ENCODE assay signal across 24 cellular contexts in the genomic region with DNA sequence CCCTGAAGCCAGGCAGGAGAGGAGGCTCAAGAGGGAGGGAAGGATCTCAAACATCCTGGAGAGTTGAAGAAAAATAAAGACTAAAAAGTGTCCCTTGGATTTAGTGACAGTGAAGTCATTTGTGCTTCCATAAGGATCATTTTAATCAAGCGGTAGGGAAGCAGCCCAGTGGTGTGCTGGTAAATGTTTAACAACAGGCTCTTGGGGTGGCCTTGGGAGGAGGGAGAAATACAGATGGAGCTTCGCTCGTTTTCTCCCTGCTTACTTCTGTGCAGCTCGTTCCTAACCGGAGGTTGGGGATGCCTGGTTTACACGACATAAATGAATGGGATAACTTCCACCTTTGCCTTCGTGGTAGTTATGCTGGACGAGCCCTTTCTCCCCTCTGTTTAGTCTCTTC.
"Had no signal": no experiment of that assay in that cellular context is flagged by ENCODE, and none has a peak within 500 bp of the region (broad histone marks: within the 10 kb centered on the region; RNA-seq: fewer than 3 reads in every experiment).

No MANE protein-coding gene starts in this region.

- H3K27ac ChIP-seq: breast epithelium, esophagus muscularis mucosa, heart right ventricle, lower lobe of right lung, skin epidermis, tibial artery, vagina, WERI-Rb-1 had no signal

- H3K9me3 ChIP-seq: breast epithelium, esophagus muscularis mucosa, gastroesophageal sphincter, heart right ventricle, lower lobe of right lung, tibial artery, vagina had no signal

- H3K27me3 ChIP-seq: breast epithelium, esophagus muscularis mucosa, gastroesophageal sphincter, heart right ventricle, tibial artery, vagina had no signal

- H3K36me3 Mint-ChIP-seq: activated CD4-positive, alpha-beta memory T cell treated with anti-CD3 and anti-CD28 coated beads for 36 hours; activated CD8-positive, alpha-beta memory T cell treated with anti-CD3 and anti-CD28 coated beads, Interleukin-2, amount 10 ng/mL, durations not matched to agents 7 days and 5 days; immature natural killer cell; mesothelial cell of epicardium had no signal

- H3K27ac Mint-ChIP-seq: activated CD4-positive, alpha-beta memory T cell treated with anti-CD3 and anti-CD28 coated beads for 36 hours; activated CD8-positive, alpha-beta memory T cell treated with anti-CD3 and anti-CD28 coated beads, Interleukin-2, amount 10 ng/mL, durations not matched to agents 7 days and 5 days; activated naive CD4-positive, alpha-beta T cell treated with anti-CD3 and anti-CD28 coated beads for 36 hours; activated naive CD8-positive, alpha-beta T cell treated with anti-CD3 and anti-CD28 coated beads, Interleukin-2, amount 50 U/mL, for 24 hours; mesothelial cell of epicardium; nephron; progenitor cell of endocrine pancreas had no signal

- H3K4me3 ChIP-seq: breast epithelium, esophagus muscularis mucosa, gastroesophageal sphincter, heart right ventricle, lower lobe of right lung, skin epidermis, tibial artery, vagina had no signal

- H3K4me3 Mint-ChIP-seq: activated CD4-positive, alpha-beta memory T cell treated with anti-CD3 and anti-CD28 coated beads for 36 hours; activated CD8-positive, alpha-beta memory T cell treated with anti-CD3 and anti-CD28 coated beads, Interleukin-2, amount 10 ng/mL, durations not matched to agents 7 days and 5 days; activated naive CD4-positive, alpha-beta T cell treated with anti-CD3 and anti-CD28 coated beads for 36 hours; activated naive CD8-positive, alpha-beta T cell treated with anti-CD3 and anti-CD28 coated beads, Interleukin-2, amount 50 U/mL, for 24 hours; dendritic cell treated with granulocyte-macrophage colony-stimulating factor and Interleukin-4, amounts not matched to agents 40 ng/mL and 50 ng/mL, for 4 days; immature natural killer cell; mesothelial cell of epicardium; nephron had no signal

- H3K36me3 ChIP-seq: breast epithelium, esophagus muscularis mucosa, gastroesophageal sphincter, heart right ventricle, lower lobe of right lung, tibial artery, vagina, WERI-Rb-1 had no signal

- ATAC-seq: activated CD8-positive, alpha-beta memory T cell treated with anti-CD3 and anti-CD28 coated beads, Interleukin-2, amount 10 ng/mL, durations not matched to agents 7 days and 5 days; activated naive CD8-positive, alpha-beta T cell treated with anti-CD3 and anti-CD28 coated beads, Interleukin-2, amount 50 U/mL, for 24 hours; gastroesophageal sphincter had no signal

- H3K27me3 Mint-ChIP-seq: activated CD4-positive, alpha-beta memory T cell treated with anti-CD3 and anti-CD28 coated beads for 36 hours; activated CD8-positive, alpha-beta memory T cell treated with anti-CD3 and anti-CD28 coated beads, Interleukin-2, amount 10 ng/mL, durations not matched to agents 7 days and 5 days; activated naive CD8-positive, alpha-beta T cell treated with anti-CD3 and anti-CD28 coated beads, Interleukin-2, amount 50 U/mL, for 24 hours; dendritic cell treated with granulocyte-macrophage colony-stimulating factor and Interleukin-4, amounts not matched to agents 40 ng/mL and 50 ng/mL, for 4 days had no signal

- DNase-seq: activated CD4-positive, alpha-beta memory T cell treated with anti-CD3 and anti-CD28 coated beads for 36 hours; activated CD8-positive, alpha-beta memory T cell treated with anti-CD3 and anti-CD28 coated beads, Interleukin-2, amount 10 ng/mL, durations not matched to agents 7 days and 5 days; activated naive CD4-positive, alpha-beta T cell treated with anti-CD3 and anti-CD28 coated beads for 36 hours; activated naive CD8-positive, alpha-beta T cell treated with anti-CD3 and anti-CD28 coated beads, Interleukin-2, amount 50 U/mL, for 24 hours; anterior cingulate cortex; effector CD8-positive, alpha-beta T cell; heart right ventricle; immature natural killer cell; lower lobe of right lung; nucleus accumbens; stimulated activated CD4-positive, alpha-beta T cell treated with anti-CD3 and anti-CD28 coated beads, Interleukin-4, amount 100 ng/mL, for 4 hours; stimulated activated naive CD4-positive, alpha-beta T cell; T-helper 2 cell; tibial artery; WERI-Rb-1 had no signal

- H3K9me3 Mint-ChIP-seq: activated CD4-positive, alpha-beta memory T cell treated with anti-CD3 and anti-CD28 coated beads for 36 hours; activated naive CD4-positive, alpha-beta T cell treated with anti-CD3 and anti-CD28 coated beads for 36 hours; activated naive CD8-positive, alpha-beta T cell treated with anti-CD3 and anti-CD28 coated beads, Interleukin-2, amount 50 U/mL, for 24 hours; dendritic cell treated with granulocyte-macrophage colony-stimulating factor and Interleukin-4, amounts not matched to agents 40 ng/mL and 50 ng/mL, for 4 days; immature natural killer cell; mesothelial cell of epicardium; nephron had no signal

- H3K4me1 ChIP-seq: breast epithelium, vagina had no signal
